ENCODE assay signal across 9 cellular contexts in genomic region chr3:136186330-136186729, GRCh38. TPM values are rescaled to one million over a fixed set of nuclear protein-coding genes. Genes with fewer than 3 reads are reported as not detected.
A peak's percentile ranks its signal among the peaks of the same experiment; 100 is the strongest.
DNase-seq lines count a peak whose midpoint lies in the region; ATAC-seq and TF ChIP-seq lines count a peak whose summit lies in the region.
"Had no signal": no experiment of that assay in that cellular context is flagged by ENCODE, and none has a peak within 500 bp of the region (broad histone marks: within the 10 kb centered on the region; RNA-seq: fewer than 3 reads in every experiment).

No MANE protein-coding gene starts in this region.

- no peaks in the 10 kb centered on the region for H3K9me3 Mint-ChIP-seq in activated naive CD4-positive, alpha-beta T cell treated with anti-CD3 and anti-CD28 coated beads for 36 hours
- H3K9me3 Mint-ChIP-seq in stimulated activated naive B cell treated with anti-CD40 and anti-IgM and Interleukin-4, amounts not matched to agents 10 μg/mL and 1 μg/mL and 100 μg/mL, for 72 hours = no peaks in the 10 kb centered on the region

- H3K9me3 ChIP-seq in tibial nerve = no peaks in the 10 kb centered on the region

- ATAC-seq in stimulated activated naive B cell treated with anti-CD40 and anti-IgM and Interleukin-4, amounts not matched to agents 10 μg/mL and 1 μg/mL and 100 μg/mL, for 72 hours (replicated peaks) = peak; percentile 46 to 57
- ATAC-seq in GM18858 (IDR thresholded peaks at IDR 0.05; ENCODE audit: unreplicated experiment) = no peak

- TF ChIP-seq CTCF in coronary artery (IDR thresholded peaks at IDR 0.05) (no peak), tibial nerve (IDR thresholded peaks at IDR 0.05) (no peak)

- peaks cover 0 to 90% (median 54%) of the 10 kb centered on the region in 4 donors for H3K4me1 ChIP-seq in tibial nerve

- no peak overlapping the region for H3K4me3 Mint-ChIP-seq in activated naive CD4-positive, alpha-beta T cell treated with anti-CD3 and anti-CD28 coated beads for 36 hours
- no peak overlapping the region for H3K4me3 Mint-ChIP-seq in stimulated activated naive B cell treated with anti-CD40 and anti-IgM and Interleukin-4, amounts not matched to agents 10 μg/mL and 1 μg/mL and 100 μg/mL, for 72 hours

- intact Hi-C loops in activated naive CD4-positive, alpha-beta T cell treated with anti-CD3 and anti-CD28 coated beads for 36 hours (cut with micrococcal nuclease) = no loop called here

- H3K27ac Mint-ChIP-seq in activated naive CD4-positive, alpha-beta T cell treated with anti-CD3 and anti-CD28 coated beads for 36 hours = no peak overlapping the region
- H3K27ac Mint-ChIP-seq in stimulated activated naive B cell treated with anti-CD40 and anti-IgM and Interleukin-4, amounts not matched to agents 10 μg/mL and 1 μg/mL and 100 μg/mL, for 72 hours = peak overlapping the region; percentile 27

- DNase-seq in activated naive CD4-positive, alpha-beta T cell treated with anti-CD3 and anti-CD28 coated beads for 36 hours = peak; percentile 50
- DNase-seq in activated naive CD4-positive, alpha-beta T cell treated with anti-CD3 and anti-CD28 coated beads, Interleukin-2, amount 50 U/mL, for 16 hours = no peak
- DNase-seq in M059J (ENCODE audit: low read depth) = peak; percentile 29
- DNase-seq in coronary artery (ENCODE audit: low spot score) = no peak
- no peak for DNase-seq in stimulated activated naive B cell treated with anti-CD40 and anti-IgM and Interleukin-4, amounts not matched to agents 10 μg/mL and 1 μg/mL and 100 μg/mL, for 72 hours
- DNase-seq in Kasumi-1 (lab: John Stamatoyannopoulos, UW) = no peak
- DNase-seq in tibial nerve (ENCODE audit: low spot score in 2 of 2) = no peak
- DNase-seq: EL had no signal

- H3K27me3 ChIP-seq in tibial nerve = no peaks in the 10 kb centered on the region

- no peak for TF ChIP-seq POLR2A in tibial nerve (IDR thresholded peaks at IDR 0.05)

- no peaks in the 10 kb centered on the region for H3K36me3 ChIP-seq in tibial nerve

- WGBS in tibial nerve, 2 donors = 72 to 75% methylated on average over 3 of the region's 3 CpGs

- peak overlapping the region; percentile 1 for H3K4me3 ChIP-seq in coronary artery
- H3K4me3 ChIP-seq in tibial nerve = no peak overlapping the region

- no peak for TF ChIP-seq EP300 in tibial nerve (IDR thresholded peaks at IDR 0.05)

- H3K36me3 Mint-ChIP-seq in activated naive CD4-positive, alpha-beta T cell treated with anti-CD3 and anti-CD28 coated beads for 36 hours (ENCODE audit: low read depth) = peaks cover 10% of the 10 kb centered on the region
- peaks cover 10 to 28% of the 10 kb centered on the region in 2 donors for H3K36me3 Mint-ChIP-seq in stimulated activated naive B cell treated with anti-CD40 and anti-IgM and Interleukin-4, amounts not matched to agents 10 μg/mL and 1 μg/mL and 100 μg/mL, for 72 hours

- H3K27ac ChIP-seq in coronary artery = no peak overlapping the region
- no peak overlapping the region for H3K27ac ChIP-seq in tibial nerve

- peaks cover 91% of the 10 kb centered on the region for H3K4me1 Mint-ChIP-seq in activated naive CD4-positive, alpha-beta T cell treated with anti-CD3 and anti-CD28 coated beads for 36 hours (ENCODE audit: low read depth)
- peaks cover 47 to 80% of the 10 kb centered on the region in 2 donors for H3K4me1 Mint-ChIP-seq in stimulated activated naive B cell treated with anti-CD40 and anti-IgM and Interleukin-4, amounts not matched to agents 10 μg/mL and 1 μg/mL and 100 μg/mL, for 72 hours

- no peaks in the 10 kb centered on the region for H3K27me3 Mint-ChIP-seq in activated naive CD4-positive, alpha-beta T cell treated with anti-CD3 and anti-CD28 coated beads for 36 hours (ENCODE audit: low read depth)
- no peaks in the 10 kb centered on the region for H3K27me3 Mint-ChIP-seq in stimulated activated naive B cell treated with anti-CD40 and anti-IgM and Interleukin-4, amounts not matched to agents 10 μg/mL and 1 μg/mL and 100 μg/mL, for 72 hours

- CTCF ChIA-PET in activated naive CD4-positive, alpha-beta T cell treated with anti-CD3 and anti-CD28 coated beads for 36 hours (lab: Charles Lee) = no interaction called here

RNA-seq across cellular contexts. Expression of gene MSL2, which starts 9.8 kb away (rescaled TPM):
- total RNA-seq in activated naive CD4-positive, alpha-beta T cell treated with anti-CD3 and anti-CD28 coated beads for 36 hours = 10 to 100 TPM; 40.6 to 42.7 TPM
- total RNA-seq in M059J (2014; rRNA removed; shearing (Covaris generic)) = 17.5 and 19.2 TPM in 2 replicates
- 10 to 100 TPM; 19.8 to 53.4 (median 44.5) TPM for total RNA-seq in tibial nerve

Comparison
In these comparisons a context has a peak if more than half of its experiments do, and no peak if none do; other contexts are left out.
1. DNase-seq: peak in activated naive CD4-positive, alpha-beta T cell treated with anti-CD3 and anti-CD28 coated beads for 36 hours (single experiment) and M059J (single experiment); none in activated naive CD4-positive, alpha-beta T cell treated with anti-CD3 and anti-CD28 coated beads, Interleukin-2, amount 50 U/mL, for 16 hours (single experiment), coronary artery (single experiment), stimulated activated naive B cell treated with anti-CD40 and anti-IgM and Interleukin-4, amounts not matched to agents 10 μg/mL and 1 μg/mL and 100 μg/mL, for 72 hours (single experiment), Kasumi-1 (0 of 2) and tibial nerve (0 of 2).